In genomic region chr3:51386852-51387229, GRCh38 we compare ENCODE assay signal across 9 cellular contexts. TPM values are rescaled to one million over a fixed set of nuclear protein-coding genes. Genes with fewer than 3 reads are reported as not detected.
A peak's percentile ranks its signal among the peaks of the same experiment; 100 is the strongest.
DNase-seq lines count a peak whose midpoint lies in the region; TF ChIP-seq lines count a peak whose summit lies in the region.
"Had no signal": no experiment of that assay in that cellular context is flagged by ENCODE, and none has a peak within 500 bp of the region (broad histone marks: within the 10 kb centered on the region; RNA-seq: fewer than 3 reads in every experiment).

No MANE protein-coding gene starts in this region.

- H3K4me3 ChIP-seq in adipocyte (ENCODE audit: low read length): peak overlapping the region; percentile 99
- H3K4me3 ChIP-seq in kidney epithelial cell (ENCODE audit: low read depth, low read length): peak overlapping the region; percentile 0
- peak overlapping the region; percentile 36 to 81 (median 71) for H3K4me3 ChIP-seq in thyroid gland (replicated peaks in 1 of 3)

- H3K27me3 ChIP-seq in adipocyte (replicated peaks; ENCODE audit: control insufficient read depth, insufficient read depth, low read length) (no peaks in the 10 kb centered on the region), kidney epithelial cell (ENCODE audit: control insufficient read depth, insufficient read depth, low read length) (no peaks in the 10 kb centered on the region), thyroid gland (no peaks in the 10 kb centered on the region)

- H3K4me1 Mint-ChIP-seq in activated naive CD4-positive, alpha-beta T cell treated with anti-CD3 and anti-CD28 coated beads, Interleukin-2, amount 10 ng/mL, durations not matched to agents 7 days and 5 days: peaks cover 67% of the 10 kb centered on the region

- H3K9me3 Mint-ChIP-seq in activated naive CD4-positive, alpha-beta T cell treated with anti-CD3 and anti-CD28 coated beads, Interleukin-2, amount 10 ng/mL, durations not matched to agents 7 days and 5 days: no peaks in the 10 kb centered on the region

- TF ChIP-seq CTCF in kidney epithelial cell (IDR thresholded peaks at IDR 0.05; ENCODE audit: insufficient read depth, low read length, poor library complexity, severe bottlenecking): no peak
- TF ChIP-seq CTCF in thyroid gland (IDR thresholded peaks at IDR 0.05): no peak

- no peaks in the 10 kb centered on the region for H3K9me3 ChIP-seq in adipocyte (ENCODE audit: control insufficient read depth, low read length)
- no peaks in the 10 kb centered on the region for H3K9me3 ChIP-seq in thyroid gland

- H3K4me1 ChIP-seq in adipocyte (ENCODE audit: control insufficient read depth, insufficient read depth, low read length): peaks cover 41% of the 10 kb centered on the region
- H3K4me1 ChIP-seq in thyroid gland: peaks cover 39 to 62% of the 10 kb centered on the region in 2 donors

- H3K36me3 Mint-ChIP-seq in activated naive CD4-positive, alpha-beta T cell treated with anti-CD3 and anti-CD28 coated beads, Interleukin-2, amount 10 ng/mL, durations not matched to agents 7 days and 5 days: peaks cover 46% of the 10 kb centered on the region

- H3K27ac Mint-ChIP-seq in activated naive CD4-positive, alpha-beta T cell treated with anti-CD3 and anti-CD28 coated beads, Interleukin-2, amount 10 ng/mL, durations not matched to agents 7 days and 5 days: peak overlapping the region; percentile 92

- H3K27me3 Mint-ChIP-seq in activated naive CD4-positive, alpha-beta T cell treated with anti-CD3 and anti-CD28 coated beads, Interleukin-2, amount 10 ng/mL, durations not matched to agents 7 days and 5 days: no peaks in the 10 kb centered on the region

- no peak for DNase-seq in activated naive CD4-positive, alpha-beta T cell treated with anti-CD3 and anti-CD28 coated beads, Interleukin-2, amount 10 ng/mL, durations not matched to agents 7 days and 5 days
- DNase-seq in activated naive CD4-positive, alpha-beta T cell treated with anti-CD3 and anti-CD28 coated beads, Interleukin-2, amount 50 U/mL, for 16 hours: no peak
- DNase-seq in adipocyte (ENCODE audit: low read depth) (no peak), kidney epithelial cell (ENCODE audit: low read depth) (no peak), thyroid gland (no peak), HCEC 1CT (no peak), NCI-H146 treated with DMSO at 0.1 percent for 48 hours (lab: John Stamatoyannopoulos, UW; ENCODE audit: unreplicated experiment) (no peak)
- DNase-seq in central memory CD4-positive, alpha-beta T cell: no peak
- DNase-seq: NCI-H226 had no signal

- peak overlapping the region; percentile 100 for H3K9ac ChIP-seq in adipocyte (ENCODE audit: low read length)

- CTCF ChIA-PET in activated naive CD4-positive, alpha-beta T cell treated with anti-CD3 and anti-CD28 coated beads, Interleukin-2, amount 10 ng/mL, durations not matched to agents 7 days and 5 days (lab: Charles Lee): interaction anchor here (1.3 to 4.4 kb wide), 5 partner anchors 114 to 771 kb away, joined by 3 to 32 read pairs (median 22); partner anchors contain the start of genes DCAF1 and MAPKAPK3

- intact Hi-C loops in thyroid gland (cut with DNase I): loop anchor here (10.0 kb wide), 1 partner anchor 588 kb away; the partner anchor contains the start of genes ABHD14A and ABHD14B

- WGBS in thyroid gland, 2 donors: 80 to 92% methylated on average over 5 of the region's 5 CpGs

- H3K36me3 ChIP-seq in adipocyte (ENCODE audit: control insufficient read depth, insufficient read depth, low read length, severe bottlenecking): peaks cover 25% of the 10 kb centered on the region
- peaks cover 5% of the 10 kb centered on the region for H3K36me3 ChIP-seq in kidney epithelial cell (ENCODE audit: control insufficient read depth, insufficient read depth, low read length)
- H3K36me3 ChIP-seq in thyroid gland: peaks cover 20 to 27% of the 10 kb centered on the region in 2 donors

- peak overlapping the region; percentile 87 to 90 (median 90) for H3K27ac ChIP-seq in thyroid gland

- no peak for TF ChIP-seq POLR2A in thyroid gland (IDR thresholded peaks at IDR 0.05)

- peak overlapping the region; percentile 99 for H3K4me3 Mint-ChIP-seq in activated naive CD4-positive, alpha-beta T cell treated with anti-CD3 and anti-CD28 coated beads, Interleukin-2, amount 10 ng/mL, durations not matched to agents 7 days and 5 days

RNA-seq across cellular contexts. Expression of gene MANF, which starts 1.8 kb away (rescaled TPM):
- total RNA-seq in kidney epithelial cell (115 and 133 TPM in 2 replicates), thyroid gland (100 to 1,000 TPM in 2 of 4 donors, 10 to 100 TPM in 2; 79.7 to 312 (median 189) TPM)

RNA-seq across cellular contexts. Expression of gene RBM15B, which starts 4.2 kb away (rescaled TPM):
- total RNA-seq in kidney epithelial cell (32.6 and 38.1 TPM in 2 replicates), thyroid gland (10 to 100 TPM; 29.4 to 50.0 (median 38.9) TPM)

Comparison
In these comparisons a context has a peak if more than half of its experiments do, and no peak if none do; other contexts are left out.
1. H3K4me3 ChIP-seq: peak in every context shown above with its lines; median percentile 99 in adipocyte; 71 in thyroid gland; 0 in kidney epithelial cell.